19 cellular contexts compared by ENCODE assay signal in the genomic region with DNA sequence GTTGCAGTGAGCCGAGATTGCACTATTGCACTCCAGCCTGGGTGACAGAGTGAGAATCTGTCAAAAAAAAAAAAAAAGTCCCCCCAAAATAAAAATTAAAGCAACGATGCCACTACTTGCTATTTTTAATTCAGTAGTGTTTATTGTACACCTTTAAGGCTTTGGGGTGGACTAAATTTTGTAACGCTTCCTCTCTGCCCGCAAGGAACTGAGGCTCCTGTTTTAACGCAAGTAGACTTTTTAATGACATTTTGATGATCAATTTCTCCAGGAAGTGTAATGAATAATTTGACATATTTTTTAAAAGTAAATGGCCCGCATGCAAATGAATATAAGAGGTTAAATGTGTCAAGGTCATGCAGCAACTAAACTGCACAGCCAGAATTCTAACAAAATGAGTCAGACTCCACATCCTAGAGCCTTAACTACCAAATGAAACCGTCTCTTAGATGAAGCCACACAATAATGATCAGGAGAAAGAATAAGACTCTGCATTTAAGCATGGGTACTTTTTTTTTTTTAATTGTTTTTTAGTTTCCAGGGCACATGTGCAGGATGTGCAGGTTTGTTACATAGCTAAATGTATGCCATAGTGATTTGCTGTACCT.
"Had no signal": no experiment of that assay in that cellular context is flagged by ENCODE, and none has a peak within 500 bp of the region (broad histone marks: within the 10 kb centered on the region; RNA-seq: fewer than 3 reads in every experiment).

No MANE protein-coding gene starts in this region.

- DNase-seq: activated CD8-positive, alpha-beta memory T cell treated with anti-CD3 and anti-CD28 coated beads, Interleukin-2, amount 50 U/mL, for 48 hours; activated naive CD4-positive, alpha-beta T cell treated with anti-CD3 and anti-CD28 coated beads, Interleukin-2, amount 10 ng/mL, durations not matched to agents 7 days and 5 days; body of pancreas; cerebellar nuclear complex; endodermal cell; esophagus squamous epithelium; foreskin fibroblast; head of caudate nucleus; nephron progenitor cell; right lobe of liver; spleen; stimulated activated CD4-positive, alpha-beta T cell treated with anti-CD3 and anti-CD28 coated beads, Interleukin-2, amount 100 ng/mL, for 24 hours; stimulated activated naive CD4-positive, alpha-beta T cell; T-helper 17 cell; upper lobe of right lung had no signal

- ATAC-seq: body of pancreas, left lobe of liver, T-helper 17 cell, upper lobe of right lung, WTC11 had no signal

- H3K27ac ChIP-seq: body of pancreas, esophagus squamous epithelium, prostate gland, right lobe of liver, SK-N-MC, spleen, upper lobe of right lung had no signal

- H3K27ac Mint-ChIP-seq: activated naive CD4-positive, alpha-beta T cell treated with anti-CD3 and anti-CD28 coated beads, Interleukin-2, amount 10 ng/mL, durations not matched to agents 7 days and 5 days; endodermal cell; nephron progenitor cell; T-helper 17 cell; WTC11 had no signal

- H3K27me3 ChIP-seq: body of pancreas, esophagus squamous epithelium, right lobe of liver, spleen, upper lobe of right lung had no signal

- H3K4me3 ChIP-seq: body of pancreas, esophagus squamous epithelium, prostate gland, right lobe of liver, SK-N-MC, spleen, upper lobe of right lung had no signal

- H3K27me3 Mint-ChIP-seq: activated naive CD4-positive, alpha-beta T cell treated with anti-CD3 and anti-CD28 coated beads, Interleukin-2, amount 10 ng/mL, durations not matched to agents 7 days and 5 days had no signal

- H3K4me1 ChIP-seq: body of pancreas, prostate gland, spleen, upper lobe of right lung had no signal

- H3K4me3 Mint-ChIP-seq: activated naive CD4-positive, alpha-beta T cell treated with anti-CD3 and anti-CD28 coated beads, Interleukin-2, amount 10 ng/mL, durations not matched to agents 7 days and 5 days; endodermal cell; nephron progenitor cell; T-helper 17 cell; WTC11 had no signal

- H3K36me3 ChIP-seq: prostate gland had no signal

- H3K9me3 ChIP-seq: body of pancreas, esophagus squamous epithelium, prostate gland, spleen, upper lobe of right lung had no signal

- H3K4me1 Mint-ChIP-seq: endodermal cell, nephron progenitor cell, WTC11 had no signal

- H3K9me3 Mint-ChIP-seq: activated naive CD4-positive, alpha-beta T cell treated with anti-CD3 and anti-CD28 coated beads, Interleukin-2, amount 10 ng/mL, durations not matched to agents 7 days and 5 days had no signal
